ENCODE assay signal across 1 cellular context in genomic region chr11:24861440-24861839, GRCh38.
TF ChIP-seq lines count a peak whose summit lies in the region.

No MANE protein-coding gene starts in this region.

TF ChIP-seq in IMR-90, 13 proteins besides CTCF, POLR2A, EP300 and RAD21 (continued from another document):
- TF ChIP-seq USF2 (IDR thresholded peaks at IDR 0.05; ENCODE audit: low read depth, low read length) = no peak
- TF ChIP-seq ELK1 (IDR thresholded peaks at IDR 0.05; ENCODE audit: borderline replicate concordance, low read depth, low read length) = no peak
